8 cellular contexts compared by ENCODE assay signal in genomic region chr12:65169311-65170244, GRCh38.
DNase-seq lines count a peak whose midpoint lies in the region; ATAC-seq and TF ChIP-seq lines count a peak whose summit lies in the region.

LEMD3 (plus strand) TSS chr12:65169583; CDS start chr12:65169597, 14 bp downstream.

- H3K4me3 Mint-ChIP-seq in central memory CD8-positive, alpha-beta T cell: peak within 1 kb of the TSS; percentile 92

- no peaks in the 10 kb centered on the region for H3K9me3 Mint-ChIP-seq in central memory CD8-positive, alpha-beta T cell

- peaks cover 32% of the 10 kb centered on the region for H3K4me1 Mint-ChIP-seq in central memory CD8-positive, alpha-beta T cell

- H3K36me3 Mint-ChIP-seq in central memory CD8-positive, alpha-beta T cell (ENCODE audit: insufficient read depth): peaks cover 22% of the 10 kb centered on the region

- peak within 1 kb of the TSS; percentile 99 for H3K27ac Mint-ChIP-seq in central memory CD8-positive, alpha-beta T cell (ENCODE audit: low read depth)

- no peaks in the 10 kb centered on the region for H3K27me3 Mint-ChIP-seq in central memory CD8-positive, alpha-beta T cell

- ATAC-seq in HG03378 (IDR thresholded peaks at IDR 0.05; ENCODE audit: unreplicated experiment): peak; percentile 83
- peak; percentile 96 to 97 for ATAC-seq in activated CD4-positive, CD25-positive, alpha-beta regulatory T cell treated with anti-CD3 and anti-CD28 coated beads, Interleukin-2, amount 50 U/mL, for 24 hours
- ATAC-seq in central memory CD8-positive, alpha-beta T cell (replicated peaks; ENCODE audit: extremely low read depth, poor library complexity, severe bottlenecking): peak; percentile 93

- peak; percentile 80 to 86 for DNase-seq in AML-193 (lab: John Stamatoyannopoulos, UW)
- peak; percentile 72 for DNase-seq in NCI-H446 treated with DMSO at 0.1 percent for 48 hours (lab: John Stamatoyannopoulos, UW)
- peak; percentile 85 to 86 for DNase-seq in central memory CD8-positive, alpha-beta T cell (ENCODE audit: low spot score in 2 of 2)
- DNase-seq in iris pigment epithelial cell (ENCODE audit: low read depth): peak; percentile 92
- DNase-seq in stimulated activated CD4-positive, alpha-beta T cell treated with anti-CD3 and anti-CD28 coated beads, Interleukin-12 subunit alpha, Interleukin-12 subunit beta, amount 100 ng/mL, for 24 hours (ENCODE audit: low read depth in 2 of 2): peak; percentile 87 to 88

- peak; percentile 96 for TF ChIP-seq POLR2A in GM19099 (IDR thresholded peaks at IDR 0.05; ENCODE audit: extremely low read depth, insufficient read length, low read depth)

Comparison
In these comparisons a context has a peak if more than half of its experiments do, and no peak if none do; other contexts are left out.
1. Peak in every context shown above with its lines: DNase-seq and ATAC-seq.